ENCODE assay signal across 8 cellular contexts in the genomic region with DNA sequence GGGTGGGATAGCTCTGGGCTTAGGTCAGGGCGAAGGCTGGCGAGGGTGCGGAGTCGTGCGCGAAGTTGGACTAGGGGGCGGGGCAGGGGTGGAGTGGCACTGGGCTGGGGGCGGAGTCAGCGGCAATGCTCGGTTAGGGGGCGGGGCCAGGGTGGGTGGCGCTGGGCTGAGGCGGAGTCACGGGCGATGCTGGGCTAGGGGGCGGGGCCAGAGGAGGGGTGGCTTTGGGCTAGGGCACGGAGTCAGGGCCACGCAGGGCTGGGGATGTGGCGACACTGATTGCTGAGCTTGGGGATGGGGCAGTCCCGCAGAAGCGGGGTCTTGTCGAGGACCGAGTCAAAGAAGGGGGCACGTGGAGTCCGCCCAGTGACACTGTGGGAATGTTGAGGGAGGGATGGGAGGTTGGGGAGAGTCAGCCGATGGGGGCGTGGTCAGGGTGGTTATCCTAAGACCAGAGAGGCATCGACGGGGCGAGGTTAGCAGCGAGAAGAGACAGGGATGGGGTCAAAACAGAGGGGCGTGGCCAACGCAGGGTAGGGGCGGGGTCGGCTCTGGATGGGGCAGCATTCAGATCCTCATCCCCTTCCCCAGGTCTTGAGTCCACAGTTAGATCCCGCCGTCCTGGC. TPM values are rescaled to one million over a fixed set of nuclear protein-coding genes. Genes with fewer than 3 reads are reported as not detected.
DNase-seq lines count a peak whose midpoint lies in the region; ATAC-seq and TF ChIP-seq lines count a peak whose summit lies in the region.

No MANE protein-coding gene starts in this region.

- POLR2A ChIA-PET in CD4-positive, alpha-beta T cell (lab: Charles Lee), result interaction anchor here (4.7 kb wide), 1 partner anchor 13 kb away, joined by 20 read pairs; a partner anchor contains a TSS

- CTCF ChIA-PET in CD4-positive, alpha-beta T cell (lab: Charles Lee), result no interaction called here

- H3K4me3 Mint-ChIP-seq in CD4-positive, alpha-beta T cell, result peak overlapping the region; percentile 84

- H3K27ac ChIP-seq in CD4-positive, alpha-beta T cell (ENCODE audit: low read depth, low read length), result no peak overlapping the region
- H3K27ac ChIP-seq in right lobe of liver, result no peak overlapping the region

- intact Hi-C loops in CD4-positive, alpha-beta T cell (cut with DNase I, micrococcal nuclease), result loop anchor here in 1 of 2 experiments (1.0 kb wide), 1 partner anchor 13 kb away; a partner anchor contains a TSS
- intact Hi-C loops in right lobe of liver (cut with DNase I), result no loop called here

- peaks cover 5% of the 10 kb centered on the region for H3K36me3 Mint-ChIP-seq in CD4-positive, alpha-beta T cell (ENCODE audit: low read depth)

- H3K4me1 ChIP-seq in right lobe of liver, result no peaks in the 10 kb centered on the region

- peaks cover 14% of the 10 kb centered on the region for H3K27me3 Mint-ChIP-seq in CD4-positive, alpha-beta T cell

- 15% methylated on average over 28 of the region's 37 CpGs for WGBS in right lobe of liver (ENCODE audit: insufficient coverage, low coverage, low lambda C conversion rate, missing lambda C conversion rate)

- no peak overlapping the region for H3K4me3 ChIP-seq in right lobe of liver

- TF ChIP-seq CTCF in CD4-positive, alpha-beta T cell (IDR thresholded peaks at IDR 0.05), result no peak
- TF ChIP-seq CTCF in right lobe of liver (IDR thresholded peaks at IDR 0.05), result no peak

- no peaks in the 10 kb centered on the region for H3K9me3 ChIP-seq in CD4-positive, alpha-beta T cell (ENCODE audit: control insufficient read depth, low read length)
- H3K9me3 ChIP-seq in right lobe of liver, result no peaks in the 10 kb centered on the region

- no peak overlapping the region for H3K27ac Mint-ChIP-seq in CD4-positive, alpha-beta T cell

- DNase-seq in CD4-positive, alpha-beta T cell, result peak; percentile 69 to 87 (median 82)
- DNase-seq in LHCN-M2 (ENCODE audit: low read depth) (peak; percentile 31), cerebellum (ENCODE audit: low spot score) (peak; percentile 41), right lobe of liver (peak; percentile 72 to 83 (median 81)), NCI-H2171 treated with DMSO at 0.1 percent for 48 hours (lab: John Stamatoyannopoulos, UW) (no peak)
- DNase-seq in activated CD4-positive, alpha-beta T cell treated with anti-CD3 and anti-CD28 coated beads for 4 hours, result peak; percentile 83 to 84
- peak; percentile 65 to 73 for DNase-seq in stimulated activated CD8-positive, alpha-beta memory T cell treated with anti-CD3 and anti-CD28 coated beads, Interleukin-15, amount 100 ng/mL, for 48 hours (ENCODE audit: low read depth in 2 of 2)

- ATAC-seq in CD4-positive, alpha-beta T cell (ENCODE audit: poor library complexity), result peak; percentile 97
- peak; percentile 83 to 93 (median 90) for ATAC-seq in right lobe of liver
- no peak for ATAC-seq in HG02840 (IDR thresholded peaks at IDR 0.05; ENCODE audit: low FRiP score, unreplicated experiment)

- H3K9me3 Mint-ChIP-seq in CD4-positive, alpha-beta T cell, result no peaks in the 10 kb centered on the region

- peaks cover 0 to 7% (median 0%) of the 10 kb centered on the region in 4 donors for H3K36me3 ChIP-seq in right lobe of liver

- H3K4me1 Mint-ChIP-seq in CD4-positive, alpha-beta T cell (ENCODE audit: low read depth), result peaks cover 10% of the 10 kb centered on the region

- H3K27me3 ChIP-seq in CD4-positive, alpha-beta T cell (ENCODE audit: control insufficient read depth, insufficient read depth, low read length), result peaks cover 4% of the 10 kb centered on the region
- no peaks in the 10 kb centered on the region for H3K27me3 ChIP-seq in right lobe of liver

- TF ChIP-seq POLR2A in right lobe of liver (IDR thresholded peaks at IDR 0.05), result no peak

RNA-seq across cellular contexts. Expression of a gene that starts 8.7 kb away (rescaled TPM):
- total RNA-seq in CD4-positive, alpha-beta T cell, result 1 to 10 TPM; 1.1 TPM
- total RNA-seq in LHCN-M2 (2014; rRNA removed), result 154 and 188 TPM in 2 replicates
- 105 TPM for polyA plus RNA-seq in LHCN-M2 (2012)
- total RNA-seq in cerebellum, result 20.7 TPM
- 1 to 10 TPM; 2.3 to 4.7 (median 3.2) TPM for total RNA-seq in right lobe of liver

RNA-seq across cellular contexts. Expression of a gene that starts 12.8 kb away (rescaled TPM):
- 10 to 100 TPM; 47.9 to 49.7 TPM for total RNA-seq in CD4-positive, alpha-beta T cell
- 49.8 and 57.6 TPM in 2 replicates for total RNA-seq in LHCN-M2 (2014; rRNA removed)
- 40.2 TPM for polyA plus RNA-seq in LHCN-M2 (2012)
- total RNA-seq in cerebellum, result 32.2 TPM
- 10 to 100 TPM; 15.8 to 37.9 (median 18.5) TPM for total RNA-seq in right lobe of liver

RNA-seq across cellular contexts. Expression of a gene that starts 13.1 kb away (rescaled TPM):
- total RNA-seq in CD4-positive, alpha-beta T cell, result 100 to 1,000 TPM; 135 to 143 TPM
- total RNA-seq in LHCN-M2 (2014; rRNA removed) (375 and 380 TPM in 2 replicates), cerebellum (58.3 TPM), right lobe of liver (100 to 1,000 TPM in 3 of 6 experiments, 10 to 100 TPM in 3; 67.4 to 240 (median 97.1) TPM)
- 332 TPM for polyA plus RNA-seq in LHCN-M2 (2012)

RNA-seq across cellular contexts. Expression of a gene that starts 36.4 kb away (rescaled TPM):
- not detected for total RNA-seq in CD4-positive, alpha-beta T cell
- 0.96 and 2.5 TPM in 2 replicates for total RNA-seq in LHCN-M2 (2014; rRNA removed)
- 3.7 TPM for polyA plus RNA-seq in LHCN-M2 (2012)
- 19.1 TPM for total RNA-seq in cerebellum
- not detected for total RNA-seq in right lobe of liver
